28 cellular contexts compared by ENCODE assay signal in the genomic region with DNA sequence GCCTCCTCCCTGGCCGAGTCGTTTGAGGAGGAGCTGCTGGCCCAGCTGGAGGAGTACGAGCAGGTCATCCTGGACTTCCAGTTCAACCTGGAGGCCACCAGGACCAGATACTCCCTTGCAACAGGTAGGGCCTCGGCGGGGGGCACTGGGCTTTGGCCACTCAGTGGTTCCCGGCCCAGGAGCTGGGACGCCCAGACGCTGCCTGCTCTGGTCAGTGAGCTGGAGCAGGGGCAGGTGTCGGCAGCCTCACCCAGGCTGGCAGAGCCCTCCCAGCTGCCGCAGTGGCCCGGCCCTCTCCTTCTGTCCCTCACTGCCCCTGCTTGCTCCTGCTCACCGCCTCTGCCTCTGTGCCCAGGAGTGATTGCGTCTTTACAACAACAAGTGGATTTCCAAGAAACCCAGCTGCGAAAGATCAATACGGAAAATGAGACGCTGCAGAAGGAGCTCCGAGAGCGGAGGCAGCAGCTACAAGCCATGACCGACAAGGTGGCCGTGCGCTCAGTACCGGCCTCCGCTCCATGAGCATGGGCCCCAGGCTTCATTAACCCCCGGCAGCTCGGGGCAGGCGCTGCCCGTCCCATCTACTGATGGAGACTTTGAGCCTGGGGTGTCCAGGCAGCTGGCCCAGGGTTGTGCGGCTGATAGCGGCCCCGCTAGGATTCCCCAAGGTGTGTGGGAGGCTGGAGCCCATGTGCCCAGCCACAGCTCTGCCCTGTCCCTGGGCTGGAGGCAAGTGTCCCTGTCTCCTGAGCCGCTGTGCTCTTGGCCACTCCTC. TPM values are rescaled to one million over a fixed set of nuclear protein-coding genes. Genes with fewer than 3 reads are reported as not detected.
DNase-seq lines count a peak whose midpoint lies in the region; ATAC-seq, FAIRE-seq and TF ChIP-seq lines count a peak whose summit lies in the region.
"Had no signal": no experiment of that assay in that cellular context is flagged by ENCODE, and none has a peak within 500 bp of the region (broad histone marks: within the 10 kb centered on the region; RNA-seq: fewer than 3 reads in every experiment).

No MANE protein-coding gene starts in this region.

- H2BK120ac ChIP-seq in H1 (replicated peaks; ENCODE audit: low read depth, low read length): no peak overlapping the region

- H3K23ac ChIP-seq in H1 (ENCODE audit: insufficient read length): no peak overlapping the region

- no peak for TF ChIP-seq CTCF in left ventricle myocardium inferior (IDR thresholded peaks at IDR 0.05; ENCODE audit: borderline replicate concordance)
- no peak for TF ChIP-seq CTCF in H1 (IDR thresholded peaks at IDR 0.05; ENCODE audit: control extremely low read depth in 1 of 3, insufficient read depth in 1 of 3, low read depth in 1 of 3, low read length in 3 of 3)
- TF ChIP-seq CTCF in neural progenitor cell (IDR thresholded peaks at IDR 0.05): no peak
- no peak for TF ChIP-seq CTCF in thyroid gland (IDR thresholded peaks at IDR 0.05)

- CTCF ChIA-PET in H1 (lab: Charles Lee; ENCODE audit: partially characterized antibody): interaction anchor here (0.8 to 1.6 kb wide), 3 partner anchors 16 to 41 kb away, joined by 3 to 5 read pairs (median 3); no protein-coding TSS in a partner anchor

- H3K4ac ChIP-seq in H1 (replicated peaks; ENCODE audit: insufficient read length, low read depth, low read length): no peak overlapping the region

- H3K14ac ChIP-seq in H1 (ENCODE audit: insufficient read length): no peak overlapping the region

- no peak for TF ChIP-seq EP300 in H1 (IDR thresholded peaks at IDR 0.05; ENCODE audit: borderline replicate concordance in 1 of 2, low read depth in 2 of 2, low read length in 2 of 2)

- H3K27me3 ChIP-seq in left ventricle myocardium inferior (ENCODE audit: low read depth) (peaks cover 75% of the 10 kb centered on the region), H1 (replicated peaks in 1 of 4; ENCODE audit: control insufficient read depth in 3 of 4, extremely low read depth in 1 of 4, insufficient read depth in 3 of 4, low read length in 3 of 4) (peaks cover 0 to 2% (median 0%) of the 10 kb centered on the region in 4 experiments; a peak in 2 of 7 replicates), neural progenitor cell (peaks cover 22% of the 10 kb centered on the region), thyroid gland (no peaks in the 10 kb centered on the region)

- 92% methylated on average over 31 of the region's 31 CpGs; no CpG with 5 or more reads in 1 of the 2 experiments for WGBS in H1 (ENCODE audit: extremely low coverage in 1 of 2, insufficient coverage in 1 of 2, insufficient read length in 1 of 2, insufficient replicate concordance in 2 of 2, low coverage in 1 of 2, low lambda C conversion rate in 2 of 2, missing lambda C conversion rate in 1 of 2), 2 experiments
- WGBS in thyroid gland, 2 donors: 63 to 65% methylated on average over 22 to 24 of the region's 31 CpGs

- no peaks in the 10 kb centered on the region for H3K36me3 Mint-ChIP-seq in neural progenitor cell
- H3K36me3 Mint-ChIP-seq: CD8-positive, alpha-beta memory T cell had no signal

- POLR2A ChIA-PET in H1 (lab: Charles Lee; ENCODE audit: partially characterized antibody): interaction anchor here (0.9 to 1.0 kb wide), 3 partner anchors 17 to 132 kb away, joined by 3 read pairs; partner anchors contain the start of gene LRRC47

- no peaks in the 10 kb centered on the region for H3K79me2 ChIP-seq in H1 (ENCODE audit: control insufficient read depth in 1 of 2, insufficient read depth in 2 of 2, low read length in 2 of 2)
- no peaks in the 10 kb centered on the region for H3K79me2 ChIP-seq in neural progenitor cell (ENCODE audit: low read depth)

- H3K4me1 ChIP-seq in left ventricle myocardium inferior: no peaks in the 10 kb centered on the region
- no peaks in the 10 kb centered on the region for H3K4me1 ChIP-seq in H1 (replicated peaks in 1 of 4; ENCODE audit: control insufficient read depth in 3 of 4, insufficient read depth in 4 of 4, low read length in 3 of 4)
- no peaks in the 10 kb centered on the region for H3K4me1 ChIP-seq in neural progenitor cell
- no peaks in the 10 kb centered on the region for H3K4me1 ChIP-seq in thyroid gland

- no peak overlapping the region for H4K91ac ChIP-seq in H1 (replicated peaks; ENCODE audit: insufficient read length, low read length)

- H3K36me3 ChIP-seq in left ventricle myocardium inferior (no peaks in the 10 kb centered on the region), H1 (ENCODE audit: control insufficient read depth in 2 of 4, insufficient read depth in 4 of 4, low read length in 3 of 4) (no peaks in the 10 kb centered on the region), neural progenitor cell (no peaks in the 10 kb centered on the region), thyroid gland (no peaks in the 10 kb centered on the region)

- no peak overlapping the region for H3K4me3 Mint-ChIP-seq in neural progenitor cell
- H3K4me3 Mint-ChIP-seq: CD8-positive, alpha-beta memory T cell; HFFc6 had no signal

- no peak overlapping the region for H2BK15ac ChIP-seq in H1 (ENCODE audit: low read length)

- H3K27ac Mint-ChIP-seq in neural progenitor cell: peak overlapping the region; percentile 66
- H3K27ac Mint-ChIP-seq: CD8-positive, alpha-beta memory T cell; HFFc6 had no signal

- no peak overlapping the region for H2BK20ac ChIP-seq in H1 (ENCODE audit: low read length)

- H3K4me2 ChIP-seq in H1 (ENCODE audit: insufficient read depth in 1 of 2, low read depth in 2 of 2, low read length in 2 of 2) (no peak overlapping the region), neural progenitor cell (no peak overlapping the region)

- ATAC-seq in Right ventricle myocardium inferior: no peak

- DNase-seq in Right ventricle myocardium inferior (ENCODE audit: missing footprints): peak; percentile 55
- no peak for DNase-seq in left ventricle myocardium inferior
- DNase-seq in H1 (ENCODE audit: low read depth in 1 of 2, low spot score in 2 of 2): no peak
- no peak for DNase-seq in neural progenitor cell (ENCODE audit: low spot score)
- DNase-seq in thyroid gland: peak; percentile 41 to 43
- DNase-seq in iPS-NIHi11 (ENCODE audit: low spot score): no peak
- no peak for DNase-seq in T-helper 2 cell
- no peak for DNase-seq in NCI-H2107 treated with DMSO at 0.1 percent for 48 hours (lab: John Stamatoyannopoulos, UW; ENCODE audit: unreplicated experiment)
- DNase-seq: Calu3, DMS153, EL, GF-D8, H7, HFFc6, KBM-7, MM.1S, NCI-H1048, NCI-H1417 treated with DMSO at 0.1 percent for 48 hours, NCI-H187 treated with DMSO at 0.1 percent for 48 hours, NCI-H2107, NCI-H446, NCI-H526, SHP77 treated with DMSO at 0.1 percent for 48 hours had no signal

- peaks cover 8% of the 10 kb centered on the region for H3K9me3 ChIP-seq in left ventricle myocardium inferior (replicated peaks)
- H3K9me3 ChIP-seq in H1 (ENCODE audit: insufficient read depth in 2 of 2, low read depth in 1 of 2, low read length in 1 of 2): peaks cover 3 to 7% of the 10 kb centered on the region in 2 experiments; a peak in 1 of 4 replicates
- no peaks in the 10 kb centered on the region for H3K9me3 ChIP-seq in neural progenitor cell (ENCODE audit: low read depth)
- H3K9me3 ChIP-seq in thyroid gland: no peaks in the 10 kb centered on the region

- peaks cover 26% of the 10 kb centered on the region for H3K9me3 Mint-ChIP-seq in neural progenitor cell

- no peak for TF ChIP-seq RAD21 in H1 (IDR thresholded peaks at IDR 0.05 in 1 of 2, conservative IDR thresholded peaks at IDR 0.05 in 1 of 2; ENCODE audit: low read depth in 2 of 2, low read length in 2 of 2)

- peaks cover 11% of the 10 kb centered on the region for H3K27me3 Mint-ChIP-seq in neural progenitor cell (ENCODE audit: insufficient read depth, low read depth)

- H3K56ac ChIP-seq in H1 (replicated peaks; ENCODE audit: insufficient read length, low read depth, low read length): no peak overlapping the region

- no peak overlapping the region for H2AK5ac ChIP-seq in H1 (ENCODE audit: low read depth, low read length)

- H2BK5ac ChIP-seq in H1 (ENCODE audit: low read depth, low read length): no peak overlapping the region

- TF ChIP-seq POLR2A in H1 (IDR thresholded peaks at IDR 0.05; ENCODE audit: control extremely low read depth in 1 of 2, low read depth in 2 of 2, low read length in 2 of 2): no peak
- no peak for TF ChIP-seq POLR2A in thyroid gland (IDR thresholded peaks at IDR 0.05)

- no peak overlapping the region for H2BK12ac ChIP-seq in H1 (ENCODE audit: low read depth, low read length)

- H3K4me3 ChIP-seq in left ventricle myocardium inferior (no peak overlapping the region), H1 (ENCODE audit: extremely low read depth in 1 of 4, insufficient read depth in 2 of 4, low read depth in 3 of 4, low read length in 4 of 4) (no peak overlapping the region), neural progenitor cell (no peak overlapping the region), thyroid gland (replicated peaks in 1 of 3) (no peak overlapping the region)
- H3K4me3 ChIP-seq: SK-N-MC had no signal

- intact Hi-C loops in Right ventricle myocardium inferior (cut with DNase I): no loop called here
- intact Hi-C loops in left ventricle myocardium inferior (cut with micrococcal nuclease): no loop called here
- intact Hi-C loops in thyroid gland (cut with DNase I): no loop called here

- H3K23me2 ChIP-seq in H1 (ENCODE audit: low read depth, low read length): no peaks in the 10 kb centered on the region

- H4K20me1 ChIP-seq in H1 (replicated peaks in 1 of 2; ENCODE audit: control insufficient read depth in 1 of 2, insufficient read depth in 2 of 2, low read length in 2 of 2) (no peaks in the 10 kb centered on the region), neural progenitor cell (ENCODE audit: low read depth) (no peaks in the 10 kb centered on the region)

- FAIRE-seq in H1 (lab: Jason Lieb, UNC): no peak
- FAIRE-seq: A204.1 had no signal

- H3K18ac ChIP-seq in H1 (ENCODE audit: extremely low read depth, low read length): no peak overlapping the region

- no peaks in the 10 kb centered on the region for H3F3A ChIP-seq in neural progenitor cell (ENCODE audit: low read depth)

- H3K4me1 Mint-ChIP-seq in neural progenitor cell: no peaks in the 10 kb centered on the region
- H3K4me1 Mint-ChIP-seq: CD8-positive, alpha-beta memory T cell had no signal

- H2AFZ ChIP-seq in H1 (ENCODE audit: low read length): no peak overlapping the region
- H2AFZ ChIP-seq in neural progenitor cell (replicated peaks): no peak overlapping the region

- peak overlapping the region; percentile 68; the same call in 1 of the 2 replicates for H4K8ac ChIP-seq in H1 (ENCODE audit: extremely low read depth, insufficient read depth, low read length)

- no peaks in the 10 kb centered on the region for H3K79me1 ChIP-seq in H1 (ENCODE audit: low read depth, low read length)

- H4K5ac ChIP-seq in H1 (ENCODE audit: insufficient read length, low read depth, low read length): no peak overlapping the region

- no peak overlapping the region for H3K9ac ChIP-seq in H1 (replicated peaks in 1 of 4; ENCODE audit: extremely low read depth in 1 of 4, low read depth in 3 of 4, low read length in 3 of 4)
- no peak overlapping the region for H3K9ac ChIP-seq in neural progenitor cell

- H3K27ac ChIP-seq in left ventricle myocardium inferior (replicated peaks): no peak overlapping the region
- no peak overlapping the region for H3K27ac ChIP-seq in H1 (ENCODE audit: low read depth, low read length)
- H3K27ac ChIP-seq in neural progenitor cell: no peak overlapping the region
- no peak overlapping the region for H3K27ac ChIP-seq in thyroid gland
- H3K27ac ChIP-seq: C4-2B, SK-N-MC had no signal

RNA-seq across cellular contexts. Expression of gene SMIM1, which starts 9.0 kb away (rescaled TPM):
- total RNA-seq in Right ventricle myocardium inferior (13.0 TPM), left ventricle myocardium inferior (13.9 TPM), neural progenitor cell (ENCODE audit: low replicate concordance) (9.1 TPM in 1 of 2 replicates, not detected in the other), thyroid gland (10 to 100 TPM in 1 of 4 donors, 1 to 10 TPM in 3; 8.6 to 20.2 (median 9.7) TPM)
- total RNA-seq in H1 (2021; fragmentation: NEBNext Ultra II Directional; extraction: Animal tissue kit (Norgen Biotek cat#: 25700)): 6.1 and 7.7 TPM in 2 replicates
- 9.7 and 12.1 TPM in 2 replicates for polyA plus RNA-seq in H1 (2011; rRNA removed)
- polyA plus RNA-seq in H1 (2011; cell fraction: cytosol; rRNA removed): 6.3 TPM
- polyA plus RNA-seq in H1 (2011; cell fraction: nucleus; rRNA removed): 4.4 TPM
- 2.5 to 6.1 TPM (median 4.8 TPM) in 3 of 4 replicates, not detected in the other for polyA plus RNA-seq in H1 (2012, experiment 1 of 2)
- polyA plus RNA-seq in H1 (2012, experiment 2 of 2): 8.5 TPM
- 4.4 TPM for polyA plus RNA-seq in H1 (2013, experiment 1 of 2)
- 4.2 TPM for polyA plus RNA-seq in H1 (2013, experiment 2 of 2)
- polyA minus RNA-seq in H1 (2011; rRNA and poly(A)+ RNA removed): 0.60 TPM in 1 of 2 replicates, not detected in the other
- 18.3 TPM for polyA minus RNA-seq in H1 (2011; cell fraction: cytosol; rRNA and poly(A)+ RNA removed)
- 9.5 TPM for polyA minus RNA-seq in H1 (2011; cell fraction: nucleus; rRNA and poly(A)+ RNA removed)
- total RNA-seq: RPMI7951 had no signal

RNA-seq across cellular contexts. Expression of gene CCDC27, which starts 11.3 kb away (rescaled TPM):
- total RNA-seq in Right ventricle myocardium inferior (not detected), left ventricle myocardium inferior (0.08 TPM), neural progenitor cell (ENCODE audit: low replicate concordance) (not detected in 2 replicates), thyroid gland (under 1 TPM in 1 of 4 donors, not detected in 3; 0.13 TPM)
- total RNA-seq in H1 (2021; fragmentation: NEBNext Ultra II Directional; extraction: Animal tissue kit (Norgen Biotek cat#: 25700)): not detected in 2 replicates
- 0.15 and 0.17 TPM in 2 replicates for polyA plus RNA-seq in H1 (2011; rRNA removed)
- polyA plus RNA-seq in H1 (2011; cell fraction: cytosol; rRNA removed): 0.12 TPM
- polyA plus RNA-seq in H1 (2011; cell fraction: nucleus; rRNA removed): 0.26 TPM
- 0.08 to 0.36 TPM (median 0.20 TPM) in 4 replicates for polyA plus RNA-seq in H1 (2012, experiment 1 of 2)
- polyA plus RNA-seq in H1 (2012, experiment 2 of 2): not detected
- polyA plus RNA-seq in H1 (2013, experiment 1 of 2): 0.04 TPM
- 0.06 TPM for polyA plus RNA-seq in H1 (2013, experiment 2 of 2)
- 0.12 and 0.25 TPM in 2 replicates for polyA minus RNA-seq in H1 (2011; rRNA and poly(A)+ RNA removed)
- not detected for polyA minus RNA-seq in H1 (2011; cell fraction: cytosol; rRNA and poly(A)+ RNA removed)
- 0.20 TPM for polyA minus RNA-seq in H1 (2011; cell fraction: nucleus; rRNA and poly(A)+ RNA removed)
- total RNA-seq: Calu3; CD8-positive, alpha-beta memory T cell; HFFc6; RPMI7951 had no signal
- polyA plus RNA-seq: CD8-positive, alpha-beta memory T cell had no signal

RNA-seq across cellular contexts. Expression of gene LRRC47, which starts 32.8 kb away (rescaled TPM):
- 54.5 TPM for total RNA-seq in Right ventricle myocardium inferior
- total RNA-seq in left ventricle myocardium inferior: 58.2 TPM
- total RNA-seq in H1 (2021; fragmentation: NEBNext Ultra II Directional; extraction: Animal tissue kit (Norgen Biotek cat#: 25700)): 82.4 and 82.5 TPM in 2 replicates
- 38.3 and 47.1 TPM in 2 replicates for polyA plus RNA-seq in H1 (2011; rRNA removed)
- polyA plus RNA-seq in H1 (2011; cell fraction: cytosol; rRNA removed): 43.1 TPM
- 36.4 TPM for polyA plus RNA-seq in H1 (2011; cell fraction: nucleus; rRNA removed)
- polyA plus RNA-seq in H1 (2012, experiment 1 of 2): 46.2 to 49.1 TPM (median 47.6 TPM) in 4 replicates
- polyA plus RNA-seq in H1 (2012, experiment 2 of 2): 29.4 TPM
- polyA plus RNA-seq in H1 (2013, experiment 1 of 2): 33.3 TPM
- polyA plus RNA-seq in H1 (2013, experiment 2 of 2): 31.7 TPM
- polyA minus RNA-seq in H1 (2011; rRNA and poly(A)+ RNA removed): 15.4 and 15.8 TPM in 2 replicates
- 27.0 TPM for polyA minus RNA-seq in H1 (2011; cell fraction: cytosol; rRNA and poly(A)+ RNA removed)
- 21.5 TPM for polyA minus RNA-seq in H1 (2011; cell fraction: nucleus; rRNA and poly(A)+ RNA removed)
- total RNA-seq in neural progenitor cell (ENCODE audit: low replicate concordance): 32.5 and 51.0 TPM in 2 replicates
- 10 to 100 TPM; 38.7 to 45.2 (median 43.7) TPM for total RNA-seq in thyroid gland

Comparison
In these comparisons a context has a peak if more than half of its experiments do, and no peak if none do; other contexts are left out.
1. DNase-seq: peak in Right ventricle myocardium inferior (single experiment) and thyroid gland (2 of 2); none in left ventricle myocardium inferior (single experiment), H1 (0 of 2), neural progenitor cell (single experiment), iPS-NIHi11 (single experiment), T-helper 2 cell (0 of 5) and NCI-H2107 treated with DMSO at 0.1 percent for 48 hours (single experiment).